ENCODE assay signal across 23 cellular contexts in the genomic region with DNA sequence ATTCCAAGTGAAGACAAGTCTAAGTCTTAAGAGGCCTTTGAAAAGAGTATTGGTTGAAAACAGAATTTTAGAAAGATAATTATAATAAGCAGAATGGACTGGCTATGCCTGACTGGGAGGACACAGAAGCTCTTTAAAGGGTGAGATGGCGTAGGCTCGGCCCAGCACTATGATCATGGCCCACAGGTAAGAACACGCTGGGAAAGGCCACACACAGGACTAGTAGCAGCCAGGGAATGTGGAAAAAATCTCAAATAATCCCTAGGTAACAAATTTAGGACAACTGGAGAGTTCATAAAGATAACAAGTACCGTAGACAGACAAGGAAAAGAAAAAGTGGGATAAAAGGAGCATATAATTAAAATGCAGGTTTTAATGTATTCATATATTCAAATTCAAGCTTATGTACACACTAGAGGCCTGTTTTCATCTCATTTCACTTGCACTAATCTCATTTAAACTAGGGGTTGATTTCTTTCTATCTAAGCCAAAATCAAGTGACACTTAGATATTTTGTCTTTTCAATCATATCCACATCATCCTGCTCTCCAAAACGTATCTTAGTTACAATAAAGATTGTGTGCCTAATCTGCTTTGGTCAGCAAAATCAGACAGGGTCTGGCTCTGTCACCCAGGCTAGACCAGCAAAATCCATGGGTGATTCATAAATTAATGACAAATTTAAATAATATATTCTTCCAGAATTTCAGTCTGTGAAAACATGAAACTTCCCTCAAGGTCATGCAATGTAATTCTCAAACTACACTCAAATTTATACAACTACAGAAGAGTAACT.
"Had no signal": no experiment of that assay in that cellular context is flagged by ENCODE, and none has a peak within 500 bp of the region (broad histone marks: within the 10 kb centered on the region; RNA-seq: fewer than 3 reads in every experiment).

No MANE protein-coding gene starts in this region.

- H3K27ac Mint-ChIP-seq: activated CD4-positive, alpha-beta T cell treated with anti-CD3 and anti-CD28 coated beads for 36 hours; activated CD8-positive, alpha-beta T cell treated with anti-CD3 and anti-CD28 coated beads for 36 hours had no signal

- H3K27ac ChIP-seq: breast epithelium, VCaP had no signal

- DNase-seq: activated CD4-positive, alpha-beta T cell treated with anti-CD3 and anti-CD28 coated beads for 36 hours; activated CD8-positive, alpha-beta memory T cell treated with anti-CD3 and anti-CD28 coated beads, Interleukin-2, amount 50 U/mL, for 4 hours; activated CD8-positive, alpha-beta T cell treated with anti-CD3 and anti-CD28 coated beads for 36 hours; activated effector memory CD4-positive, alpha-beta T cell treated with Interleukin-2 at 50 U/mL for 16 hours; activated naive CD4-positive, alpha-beta T cell; activated T-cell treated with anti-CD3 and anti-CD28 coated beads, Interleukin-2, amount 50 U/mL, for 72 hours; aorta; caudate nucleus; NCI-H1048; NCI-H1417; NCI-H1694; NCI-H2029; NCI-H2107; NCI-H2171 treated with DMSO at 0.1 percent for 48 hours; NCI-H226; NCI-H510A; NCI-H69; PC-3; SHP77 treated with DMSO at 0.1 percent for 48 hours; T-helper 2 cell had no signal

- H3K4me3 Mint-ChIP-seq: activated CD4-positive, alpha-beta T cell treated with anti-CD3 and anti-CD28 coated beads for 36 hours; activated CD8-positive, alpha-beta T cell treated with anti-CD3 and anti-CD28 coated beads for 36 hours; activated naive CD4-positive, alpha-beta T cell treated with anti-CD3 and anti-CD28 coated beads, Interleukin-2, amount 50 U/mL, for 24 hours; activated T-cell treated with anti-CD3 and anti-CD28 coated beads, Interleukin-2, amount 50 U/mL, for 72 hours had no signal

- ATAC-seq: activated CD4-positive, alpha-beta T cell treated with anti-CD3 and anti-CD28 coated beads for 36 hours; activated CD8-positive, alpha-beta T cell treated with anti-CD3 and anti-CD28 coated beads for 36 hours; activated T-cell treated with anti-CD3 and anti-CD28 coated beads, Interleukin-2, amount 50 U/mL, for 72 hours; PC-3 had no signal

- H3K9me3 Mint-ChIP-seq: activated CD8-positive, alpha-beta T cell treated with anti-CD3 and anti-CD28 coated beads for 36 hours; activated naive CD4-positive, alpha-beta T cell treated with anti-CD3 and anti-CD28 coated beads, Interleukin-2, amount 50 U/mL, for 24 hours; activated T-cell treated with anti-CD3 and anti-CD28 coated beads, Interleukin-2, amount 50 U/mL, for 72 hours had no signal

- H3K4me1 Mint-ChIP-seq: activated CD4-positive, alpha-beta T cell treated with anti-CD3 and anti-CD28 coated beads for 36 hours had no signal

- H3K4me3 ChIP-seq: breast epithelium had no signal

- H3K27me3 ChIP-seq: breast epithelium had no signal

- H3K9me3 ChIP-seq: breast epithelium had no signal

- H3K27me3 Mint-ChIP-seq: activated CD4-positive, alpha-beta T cell treated with anti-CD3 and anti-CD28 coated beads for 36 hours; activated CD8-positive, alpha-beta T cell treated with anti-CD3 and anti-CD28 coated beads for 36 hours; activated naive CD4-positive, alpha-beta T cell treated with anti-CD3 and anti-CD28 coated beads, Interleukin-2, amount 50 U/mL, for 24 hours had no signal

- H3K4me1 ChIP-seq: breast epithelium had no signal
